In the genomic region with DNA sequence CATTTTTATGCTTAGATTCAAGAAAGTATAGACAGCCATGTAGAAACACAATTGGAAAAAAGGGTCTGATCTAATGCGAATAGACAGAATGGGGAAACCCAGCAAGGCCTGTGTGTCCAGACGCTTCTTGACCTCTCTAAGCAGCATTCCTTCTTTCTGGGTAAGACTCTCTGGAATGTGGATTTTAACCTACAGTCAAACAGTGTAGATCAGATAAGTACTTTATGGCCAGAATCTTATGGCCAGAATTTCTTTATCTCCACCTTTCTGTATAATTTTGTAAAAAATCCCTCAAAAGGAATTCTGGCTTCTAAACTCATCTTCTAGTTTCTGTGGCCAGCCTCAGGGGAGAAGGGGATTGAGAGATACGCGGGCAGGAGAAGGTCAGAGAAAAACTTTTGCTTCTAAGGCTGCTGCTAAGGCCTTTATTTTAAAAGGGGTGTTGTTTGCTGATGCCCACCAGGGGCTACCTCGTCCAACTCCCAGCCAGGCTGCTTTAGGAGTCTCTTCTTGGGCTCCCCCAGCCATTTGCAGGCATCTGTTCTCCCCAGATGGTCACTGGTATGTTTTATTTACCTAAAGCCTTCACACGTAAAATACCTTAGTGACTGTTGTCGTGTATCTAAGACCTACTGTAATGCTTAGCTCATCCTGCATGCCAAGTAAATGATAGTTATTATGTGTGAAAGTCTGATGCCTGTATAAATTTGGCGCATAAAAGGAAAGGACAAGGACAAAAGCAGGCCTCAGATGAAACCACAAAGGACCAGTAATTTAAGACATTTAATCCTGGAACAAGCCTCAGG, we compare ENCODE assay signal across 9 cellular contexts.
DNase-seq lines count a peak whose midpoint lies in the region; TF ChIP-seq lines count a peak whose summit lies in the region.
"Had no signal": no experiment of that assay in that cellular context is flagged by ENCODE, and none has a peak within 500 bp of the region (broad histone marks: within the 10 kb centered on the region; RNA-seq: fewer than 3 reads in every experiment).

No MANE protein-coding gene starts in this region.

- no TSS peak for BruUV-seq in mammary epithelial cell (replicated peaks; lab: Mats Ljungman, UMichigan)

- peak overlapping the region; percentile 34 for H3K9ac ChIP-seq in mammary epithelial cell (ENCODE audit: insufficient read depth, low read length)

- CTCF ChIA-PET in mammary epithelial cell (lab: Charles Lee; ENCODE audit: low non-redundant PET): no interaction called here

- 40% methylated on average over 8 of the region's 8 CpGs for WGBS in mammary epithelial cell (ENCODE audit: low coverage, missing lambda C conversion rate)
- 47% methylated on average over 8 of the region's 8 CpGs for WGBS in prostate gland

- peak; percentile 23 for DNase-seq in COR-L47 (lab: John Stamatoyannopoulos, UW)
- peak; percentile 19 for DNase-seq in NAMALWA (ENCODE audit: low spot score)
- DNase-seq in mammary epithelial cell: no peak
- DNase-seq in OCI-M1 (lab: John Stamatoyannopoulos, UW): no peak
- DNase-seq in NCI-H1105 (lab: John Stamatoyannopoulos, UW): no peak
- no peak for DNase-seq in C1 segment of cervical spinal cord (lab: John Stamatoyannopoulos, UW)
- no peak for DNase-seq in prostate gland (ENCODE audit: low spot score)
- DNase-seq: activated naive CD4-positive, alpha-beta T cell treated with anti-CD3 and anti-CD28 coated beads for 36 hours had no signal

- TF ChIP-seq CTCF in mammary epithelial cell (conservative IDR thresholded peaks at IDR 0.05 in 1 of 2, IDR thresholded peaks at IDR 0.05 in 1 of 2; ENCODE audit: extremely low read depth in 1 of 2, insufficient read depth in 1 of 2, low read depth in 1 of 2, low read length in 2 of 2): no peak
- no peak for TF ChIP-seq CTCF in prostate gland (IDR thresholded peaks at IDR 0.05)

- H2AFZ ChIP-seq in mammary epithelial cell (ENCODE audit: low read depth, low read length): no peak overlapping the region

- H3K36me3 ChIP-seq in mammary epithelial cell (ENCODE audit: insufficient read depth, low read length): no peaks in the 10 kb centered on the region
- H3K36me3 ChIP-seq in muscle layer of duodenum (ENCODE audit: control insufficient read depth in 1 of 2, insufficient read depth in 2 of 2, low read length in 2 of 2): no peaks in the 10 kb centered on the region
- H3K36me3 ChIP-seq in prostate gland: no peaks in the 10 kb centered on the region

- peak overlapping the region; percentile 10 for H3K4me2 ChIP-seq in mammary epithelial cell (ENCODE audit: insufficient read depth, low read depth, low read length)

- TF ChIP-seq POLR2A in prostate gland (IDR thresholded peaks at IDR 0.05): no peak

- intact Hi-C loops in mammary epithelial cell (cut with micrococcal nuclease) (no loop called here), prostate gland (cut with DNase I) (no loop called here)

- peak overlapping the region; percentile 56 for H3K27ac ChIP-seq in mammary epithelial cell (ENCODE audit: insufficient read depth, low read depth, low read length)
- H3K27ac ChIP-seq in muscle layer of duodenum (ENCODE audit: low read length): peak overlapping the region; percentile 36
- H3K27ac ChIP-seq in prostate gland: no peak overlapping the region

- no peaks in the 10 kb centered on the region for H3K27me3 ChIP-seq in mammary epithelial cell (ENCODE audit: insufficient read depth, low read length)
- no peaks in the 10 kb centered on the region for H3K27me3 ChIP-seq in muscle layer of duodenum (ENCODE audit: low read depth, low read length)
- no peaks in the 10 kb centered on the region for H3K27me3 ChIP-seq in prostate gland (replicated peaks; ENCODE audit: insufficient read depth)

- H3K79me2 ChIP-seq in mammary epithelial cell (ENCODE audit: insufficient read depth, low read length): peaks cover 84% of the 10 kb centered on the region

- H3K4me1 ChIP-seq in mammary epithelial cell (ENCODE audit: insufficient read depth, low read length) (peaks cover 21% of the 10 kb centered on the region), muscle layer of duodenum (ENCODE audit: control insufficient read depth in 1 of 2, insufficient read depth in 2 of 2, low read length in 2 of 2) (peaks cover 0 to 5% of the 10 kb centered on the region in 2 donors), prostate gland (replicated peaks) (no peaks in the 10 kb centered on the region)

- H3K4me3 ChIP-seq in mammary epithelial cell (replicated peaks in 1 of 3; ENCODE audit: insufficient read depth in 1 of 3, low read depth in 2 of 3, low read length in 3 of 3) (no peak overlapping the region), muscle layer of duodenum (ENCODE audit: low read depth in 1 of 2, low read length in 2 of 2) (no peak overlapping the region), prostate gland (no peak overlapping the region)

- H3K9me3 ChIP-seq in mammary epithelial cell (replicated peaks; ENCODE audit: insufficient read depth, low read length) (no peaks in the 10 kb centered on the region), muscle layer of duodenum (ENCODE audit: control insufficient read depth in 1 of 2, low read length in 2 of 2) (no peaks in the 10 kb centered on the region), prostate gland (no peaks in the 10 kb centered on the region)

- H4K20me1 ChIP-seq in mammary epithelial cell (ENCODE audit: insufficient read depth, low read length): no peaks in the 10 kb centered on the region

- in situ Hi-C loops in mammary epithelial cell (cut with MboI; ENCODE audit: low sequenced_read_pairs in 2 of 2): no loop called here

- dilution Hi-C loops in mammary epithelial cell (cut with HindIII; ENCODE audit: low sequenced_read_pairs): no loop called here

Comparison
In these comparisons a context has a peak if more than half of its experiments do, and no peak if none do; other contexts are left out.
1. DNase-seq: peak in COR-L47 (single experiment) and NAMALWA (single experiment); none in mammary epithelial cell (single experiment), OCI-M1 (single experiment), NCI-H1105 (single experiment), C1 segment of cervical spinal cord (0 of 14) and prostate gland (single experiment).
2. H3K27ac ChIP-seq: peak in mammary epithelial cell (single experiment) and muscle layer of duodenum (single experiment); none in prostate gland (0 of 2).